Comparison of ENCODE assay signal across 1 cellular context in genomic region chr1:98342556-98342955, GRCh38.
TF ChIP-seq lines count a peak whose summit lies in the region.

No MANE protein-coding gene starts in this region.

TF ChIP-seq in SK-N-SH treated with all-trans-retinoic acid at 6 μM for 48 hours, 23 proteins besides CTCF, POLR2A, EP300 and RAD21 (continued from another document):
- no peak for TF ChIP-seq TSHZ2 (CRISPR knock-in tag; IDR thresholded peaks at IDR 0.05)
- no peak for TF ChIP-seq ZFP30 (CRISPR knock-in tag; IDR thresholded peaks at IDR 0.05)
- no peak for TF ChIP-seq ZFP3 (CRISPR knock-in tag; IDR thresholded peaks at IDR 0.05)
- no peak for TF ChIP-seq RARB (CRISPR knock-in tag; IDR thresholded peaks at IDR 0.05)
- TF ChIP-seq BACH2 (CRISPR knock-in tag; IDR thresholded peaks at IDR 0.05; ENCODE audit: borderline replicate concordance), result no peak
- TF ChIP-seq OSR1 (CRISPR knock-in tag; IDR thresholded peaks at IDR 0.05), result no peak
- no peak for TF ChIP-seq ESRRG (CRISPR knock-in tag; IDR thresholded peaks at IDR 0.05)
- TF ChIP-seq CSRNP3 (CRISPR knock-in tag; IDR thresholded peaks at IDR 0.05), result no peak
